In the genomic region with DNA sequence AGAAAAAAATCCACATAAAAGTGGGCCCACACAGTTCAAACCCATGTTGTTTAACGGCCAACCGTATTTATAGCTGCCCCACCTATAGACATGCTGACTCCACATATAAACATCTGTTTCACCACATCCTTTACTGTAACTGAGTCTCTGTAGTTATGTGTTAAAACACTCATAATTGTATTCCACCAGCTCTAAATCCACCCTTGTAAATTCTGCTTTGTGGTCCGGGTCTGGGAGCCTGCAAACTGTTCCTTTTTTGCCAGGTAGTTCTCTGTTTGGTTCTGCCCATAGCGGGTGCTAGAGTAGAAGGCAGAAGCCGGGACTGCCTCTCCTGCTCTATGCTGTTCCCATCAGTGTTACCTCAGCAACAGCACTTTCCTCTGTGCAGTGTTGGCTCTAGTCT, we compare ENCODE assay signal across 7 cellular contexts. TPM values are rescaled to one million over a fixed set of nuclear protein-coding genes. Genes with fewer than 3 reads are reported as not detected.
DNase-seq lines count a peak whose midpoint lies in the region; ATAC-seq and TF ChIP-seq lines count a peak whose summit lies in the region.

No MANE protein-coding gene starts in this region.

- peak; percentile 50 for DNase-seq in KBM-7
- no peak for DNase-seq in memory B cell (ENCODE audit: low spot score in 2 of 2)
- DNase-seq in foreskin keratinocyte, result no peak
- DNase-seq in H9, result no peak
- DNase-seq in stimulated activated CD4-positive, alpha-beta T cell treated with anti-CD3 and anti-CD28 coated beads, Interleukin-4, amount 100 ng/mL, for 4 hours, result no peak

- H3K23ac ChIP-seq in H9 (ENCODE audit: insufficient read length, low read depth, low read length), result no peak overlapping the region

- no peaks in the 10 kb centered on the region for H3K23me2 ChIP-seq in H9 (ENCODE audit: insufficient read length, low read depth, low read length, poor library complexity, severe bottlenecking)

- H3K9me3 ChIP-seq in H9 (ENCODE audit: control insufficient read depth, low read depth, low read length), result no peaks in the 10 kb centered on the region

- H3T11ph ChIP-seq in H9 (ENCODE audit: low read length), result no peak overlapping the region

- no peaks in the 10 kb centered on the region for H4K20me1 ChIP-seq in H9 (ENCODE audit: control insufficient read depth, insufficient read depth, insufficient read length)

- no peak overlapping the region for H2AK5ac ChIP-seq in H9 (ENCODE audit: insufficient read length, low read length)

- no peak overlapping the region for H4K8ac ChIP-seq in H9 (replicated peaks; ENCODE audit: insufficient read length, low read depth, low read length)

- H2BK120ac ChIP-seq in H9 (ENCODE audit: low read depth, low read length, poor library complexity, severe bottlenecking), result no peak overlapping the region

- H3K27ac ChIP-seq in foreskin keratinocyte, result no peak overlapping the region
- no peak overlapping the region for H3K27ac ChIP-seq in H9 (ENCODE audit: insufficient read length, low read depth, low read length)

- no peak overlapping the region for H2BK15ac ChIP-seq in H9 (ENCODE audit: low read depth, low read length)

- no peak overlapping the region for H3K9ac ChIP-seq in H9 (ENCODE audit: extremely low read depth, insufficient read length, low read length)

- H2BK12ac ChIP-seq in H9 (ENCODE audit: insufficient read length, low read depth, low read length), result no peak overlapping the region

- ATAC-seq in GM18870 (IDR thresholded peaks at IDR 0.05; ENCODE audit: unreplicated experiment), result peak; percentile 73
- peak; percentile 74 for ATAC-seq in GM21786 (IDR thresholded peaks at IDR 0.05; ENCODE audit: unreplicated experiment)
- peak; percentile 24 for ATAC-seq in memory B cell (ENCODE audit: low read depth)
- ATAC-seq in foreskin keratinocyte, result no peak

- H3K27ac Mint-ChIP-seq in memory B cell (no peak overlapping the region), H9 (no peak overlapping the region)

- H3K18ac ChIP-seq in H9 (ENCODE audit: insufficient read length, low read depth, low read length), result no peak overlapping the region

- TF ChIP-seq CTCF in foreskin keratinocyte (conservative IDR thresholded peaks at IDR 0.05), result no peak
- no peak for TF ChIP-seq CTCF in H9 (conservative IDR thresholded peaks at IDR 0.05)

- no peaks in the 10 kb centered on the region for H3K79me1 ChIP-seq in H9 (ENCODE audit: insufficient read depth, low read depth, low read length, poor library complexity, severe bottlenecking)

- H3K27me3 ChIP-seq in foreskin keratinocyte (no peaks in the 10 kb centered on the region), H9 (ENCODE audit: insufficient read depth, low read length) (no peaks in the 10 kb centered on the region)

- no peak overlapping the region for H4K5ac ChIP-seq in H9 (ENCODE audit: insufficient read length, low read depth, low read length)

- H3K27me3 Mint-ChIP-seq in memory B cell, result peaks cover 10% of the 10 kb centered on the region
- H3K27me3 Mint-ChIP-seq in H9 (ENCODE audit: low read depth), result peaks cover 2% of the 10 kb centered on the region; the same call in 1 of the 2 replicates

- no peak overlapping the region for H3K4me2 ChIP-seq in H9 (ENCODE audit: insufficient read depth, insufficient read length, low read length)

- no CpG with 5 or more reads among the region's 5 CpGs for WGBS in H9 (ENCODE audit: extremely low coverage, insufficient read length, low lambda C conversion rate)

- H2BK20ac ChIP-seq in H9 (ENCODE audit: low read depth, low read length, poor library complexity, severe bottlenecking), result no peak overlapping the region

- no peak overlapping the region for H3K56ac ChIP-seq in H9 (ENCODE audit: insufficient read length, low read depth, low read length)

- H3K4me1 ChIP-seq in foreskin keratinocyte, result no peaks in the 10 kb centered on the region
- no peaks in the 10 kb centered on the region for H3K4me1 ChIP-seq in H9 (ENCODE audit: insufficient read depth, low read length)

- H3K4me1 Mint-ChIP-seq in memory B cell (no peaks in the 10 kb centered on the region), H9 (no peaks in the 10 kb centered on the region)

- no peak overlapping the region for H2BK5ac ChIP-seq in H9 (ENCODE audit: insufficient read length, low read length)

- H3K14ac ChIP-seq in H9 (ENCODE audit: insufficient read depth, low read length), result no peak overlapping the region

- H3K36me3 Mint-ChIP-seq in memory B cell, result no peaks in the 10 kb centered on the region
- H3K36me3 Mint-ChIP-seq in H9 (ENCODE audit: insufficient read depth in 1 of 3, low read depth in 3 of 3), result no peaks in the 10 kb centered on the region; a peak in 1 of 7 replicates

- H3K4ac ChIP-seq in H9 (ENCODE audit: low read depth, low read length), result no peak overlapping the region

- peaks cover 5% of the 10 kb centered on the region for H3K9me3 Mint-ChIP-seq in memory B cell
- no peaks in the 10 kb centered on the region; a peak in 1 of 5 replicates for H3K9me3 Mint-ChIP-seq in H9

- in situ Hi-C loops in KBM-7 (cut with MboI; ENCODE audit: low pct_unique_long_range_greater_than_20kb, low sequenced_read_pairs), result no loop called here

- H3K4me3 Mint-ChIP-seq in memory B cell (no peak overlapping the region), H9 (no peak overlapping the region)

- no peaks in the 10 kb centered on the region for H3K79me2 ChIP-seq in H9 (ENCODE audit: insufficient read depth, low read length)

- no peak overlapping the region for H4K91ac ChIP-seq in H9 (ENCODE audit: insufficient read length, low read depth, low read length)

- no peak overlapping the region for H2AFZ ChIP-seq in H9 (ENCODE audit: low read length)

RNA-seq across cellular contexts. Expression of a gene that starts 20.2 kb away (rescaled TPM):
- 12.4 and 14.1 TPM in 2 replicates for total RNA-seq in foreskin keratinocyte
- polyA plus RNA-seq in foreskin keratinocyte, result 3.5 and 4.5 TPM in 2 replicates
- 12.5 and 14.8 TPM in 2 replicates for total RNA-seq in H9 (2021)
